Comparison of ENCODE assay signal across 1 cellular context in genomic region chr18:11042247-11042646, GRCh38.
TF ChIP-seq lines count a peak whose summit lies in the region.

No MANE protein-coding gene starts in this region.

TF ChIP-seq in GM23338, 12 proteins besides CTCF, POLR2A, EP300 and RAD21 (continued from another document):
- TF ChIP-seq, protein P1, sequence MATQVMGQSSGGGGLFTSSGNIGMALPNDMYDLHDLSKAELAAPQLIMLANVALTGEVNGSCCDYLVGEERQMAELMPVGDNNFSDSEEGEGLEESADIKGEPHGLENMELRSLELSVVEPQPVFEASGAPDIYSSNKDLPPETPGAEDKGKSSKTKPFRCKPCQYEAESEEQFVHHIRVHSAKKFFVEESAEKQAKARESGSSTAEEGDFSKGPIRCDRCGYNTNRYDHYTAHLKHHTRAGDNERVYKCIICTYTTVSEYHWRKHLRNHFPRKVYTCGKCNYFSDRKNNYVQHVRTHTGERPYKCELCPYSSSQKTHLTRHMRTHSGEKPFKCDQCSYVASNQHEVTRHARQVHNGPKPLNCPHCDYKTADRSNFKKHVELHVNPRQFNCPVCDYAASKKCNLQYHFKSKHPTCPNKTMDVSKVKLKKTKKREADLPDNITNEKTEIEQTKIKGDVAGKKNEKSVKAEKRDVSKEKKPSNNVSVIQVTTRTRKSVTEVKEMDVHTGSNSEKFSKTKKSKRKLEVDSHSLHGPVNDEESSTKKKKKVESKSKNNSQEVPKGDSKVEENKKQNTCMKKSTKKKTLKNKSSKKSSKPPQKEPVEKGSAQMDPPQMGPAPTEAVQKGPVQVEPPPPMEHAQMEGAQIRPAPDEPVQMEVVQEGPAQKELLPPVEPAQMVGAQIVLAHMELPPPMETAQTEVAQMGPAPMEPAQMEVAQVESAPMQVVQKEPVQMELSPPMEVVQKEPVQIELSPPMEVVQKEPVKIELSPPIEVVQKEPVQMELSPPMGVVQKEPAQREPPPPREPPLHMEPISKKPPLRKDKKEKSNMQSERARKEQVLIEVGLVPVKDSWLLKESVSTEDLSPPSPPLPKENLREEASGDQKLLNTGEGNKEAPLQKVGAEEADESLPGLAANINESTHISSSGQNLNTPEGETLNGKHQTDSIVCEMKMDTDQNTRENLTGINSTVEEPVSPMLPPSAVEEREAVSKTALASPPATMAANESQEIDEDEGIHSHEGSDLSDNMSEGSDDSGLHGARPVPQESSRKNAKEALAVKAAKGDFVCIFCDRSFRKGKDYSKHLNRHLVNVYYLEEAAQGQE (IDR thresholded peaks at IDR 0.05; ENCODE audit: unreplicated experiment), result no peak
